ENCODE assay signal across 17 cellular contexts in genomic region chr3:195263193-195263924, GRCh38. TPM values are rescaled to one million over a fixed set of nuclear protein-coding genes. Genes with fewer than 3 reads are reported as not detected.
A peak's percentile ranks its signal among the peaks of the same experiment; 100 is the strongest.
DNase-seq lines count a peak whose midpoint lies in the region; ATAC-seq and TF ChIP-seq lines count a peak whose summit lies in the region.
"Had no signal": no experiment of that assay in that cellular context is flagged by ENCODE, and none has a peak within 500 bp of the region (broad histone marks: within the 10 kb centered on the region; RNA-seq: fewer than 3 reads in every experiment).

No MANE protein-coding gene starts in this region.

- TF ChIP-seq RAD21 in Ishikawa (IDR thresholded peaks at IDR 0.05; ENCODE audit: low read depth) = no peak

- DNase-seq in EH (ENCODE audit: low read depth) (peak; percentile 24), amniotic epithelial cell (ENCODE audit: low read depth) (peak; percentile 70), lower lobe of right lung (no peak), SK-N-DZ (ENCODE audit: low spot score) (no peak), Ammon's horn (ENCODE audit: low spot score) (no peak), tibial nerve (ENCODE audit: low spot score in 2 of 2) (no peak)
- DNase-seq: activated CD4-positive, alpha-beta memory T cell treated with anti-CD3 and anti-CD28 coated beads for 36 hours; activated naive CD8-positive, alpha-beta T cell treated with anti-CD3 and anti-CD28 coated beads for 36 hours; activated T-cell treated with anti-CD3 and anti-CD28 coated beads, Interleukin-2, amount 50 U/mL, for 72 hours; naive thymus-derived CD8-positive, alpha-beta T cell; NCI-H1694; NCI-H2227 treated with DMSO at 0.1 percent for 48 hours; RPMI8226; stimulated activated CD4-positive, alpha-beta T cell treated with anti-CD3 and anti-CD28 coated beads, Interleukin-2, amount 100 ng/mL, for 48 hours; WERI-Rb-1 had no signal

- H3K4me3 ChIP-seq in lower lobe of right lung (no peak overlapping the region), tibial nerve (no peak overlapping the region)
- H3K4me3 ChIP-seq: breast epithelium had no signal

- H3K9me3 ChIP-seq in lower lobe of right lung = no peaks in the 10 kb centered on the region
- no peaks in the 10 kb centered on the region for H3K9me3 ChIP-seq in tibial nerve
- H3K9me3 ChIP-seq: breast epithelium had no signal

- TF ChIP-seq CTCF in lower lobe of right lung (IDR thresholded peaks at IDR 0.05) (no peak), tibial nerve (IDR thresholded peaks at IDR 0.05) (no peak)

- H3K27me3 ChIP-seq in lower lobe of right lung (ENCODE audit: low read depth) = no peaks in the 10 kb centered on the region
- no peaks in the 10 kb centered on the region for H3K27me3 ChIP-seq in tibial nerve
- H3K27me3 ChIP-seq: breast epithelium had no signal

- H3K27ac ChIP-seq in lower lobe of right lung = peak overlapping the region; percentile 14
- H3K27ac ChIP-seq in tibial nerve = no peak overlapping the region
- H3K27ac ChIP-seq: breast epithelium, WERI-Rb-1 had no signal

- no peak for ATAC-seq in lower lobe of right lung
- ATAC-seq: activated T-cell treated with anti-CD3 and anti-CD28 coated beads, Interleukin-2, amount 50 U/mL, for 72 hours; naive thymus-derived CD8-positive, alpha-beta T cell had no signal

- WGBS in tibial nerve, 2 donors = 66 to 69% methylated on average over 11 of the region's 11 CpGs

- no peaks in the 10 kb centered on the region for H3K36me3 ChIP-seq in lower lobe of right lung
- peaks cover 0 to 8% (median 0%) of the 10 kb centered on the region in 3 donors for H3K36me3 ChIP-seq in tibial nerve
- H3K36me3 ChIP-seq: breast epithelium, WERI-Rb-1 had no signal

- TF ChIP-seq EP300 in Ishikawa (IDR thresholded peaks at IDR 0.05; ENCODE audit: borderline replicate concordance) = no peak
- TF ChIP-seq EP300 in tibial nerve (IDR thresholded peaks at IDR 0.05) = no peak

- intact Hi-C loops in lower lobe of right lung (cut with DNase I) = loop anchor here (10.0 kb wide), 1 partner anchor 579 kb away; the partner anchor contains the start of gene FAM43A

- TF ChIP-seq POLR2A in tibial nerve (IDR thresholded peaks at IDR 0.05) = no peak

- H3K4me1 ChIP-seq in lower lobe of right lung (peaks cover 33% of the 10 kb centered on the region), tibial nerve (peaks cover 0 to 23% (median 9%) of the 10 kb centered on the region in 4 donors)

TF ChIP-seq in Ishikawa, 13 proteins besides CTCF, POLR2A, EP300 and RAD21:
- TF ChIP-seq TEAD4 (IDR thresholded peaks at IDR 0.05) (0 out of 2 replicates have a peak, but pooled peaks have one; percentile 44), REST (IDR thresholded peaks at IDR 0.05; ENCODE audit: low read depth) (no peak), MAX (IDR thresholded peaks at IDR 0.05) (no peak)
- TF ChIP-seq, protein P1, sequence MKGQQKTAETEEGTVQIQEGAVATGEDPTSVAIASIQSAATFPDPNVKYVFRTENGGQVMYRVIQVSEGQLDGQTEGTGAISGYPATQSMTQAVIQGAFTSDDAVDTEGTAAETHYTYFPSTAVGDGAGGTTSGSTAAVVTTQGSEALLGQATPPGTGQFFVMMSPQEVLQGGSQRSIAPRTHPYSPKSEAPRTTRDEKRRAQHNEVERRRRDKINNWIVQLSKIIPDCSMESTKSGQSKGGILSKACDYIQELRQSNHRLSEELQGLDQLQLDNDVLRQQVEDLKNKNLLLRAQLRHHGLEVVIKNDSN (IDR thresholded peaks at IDR 0.05) = no peak

RNA-seq across cellular contexts. Expression of gene XXYLT1, which starts 7.6 kb away (rescaled TPM):
- 8.9 TPM for total RNA-seq in lower lobe of right lung
- polyA plus RNA-seq in SK-N-DZ (2014; cell fraction: cytosol; rRNA removed) = 34.7 and 43.7 TPM in 2 replicates
- 14.4 and 21.9 TPM in 2 replicates for polyA plus RNA-seq in SK-N-DZ (2014; cell fraction: nucleus; rRNA removed)
- total RNA-seq in tibial nerve = 10 to 100 TPM in 3 of 4 donors, 1 to 10 TPM in 1; 9.6 to 17.7 (median 13.2) TPM

Comparison
In these comparisons a context has a peak if more than half of its experiments do, and no peak if none do; other contexts are left out.
1. DNase-seq: peak in EH (single experiment) and amniotic epithelial cell (single experiment); none in lower lobe of right lung (single experiment), SK-N-DZ (single experiment), Ammon's horn (single experiment) and tibial nerve (0 of 2).